In the genomic region with DNA sequence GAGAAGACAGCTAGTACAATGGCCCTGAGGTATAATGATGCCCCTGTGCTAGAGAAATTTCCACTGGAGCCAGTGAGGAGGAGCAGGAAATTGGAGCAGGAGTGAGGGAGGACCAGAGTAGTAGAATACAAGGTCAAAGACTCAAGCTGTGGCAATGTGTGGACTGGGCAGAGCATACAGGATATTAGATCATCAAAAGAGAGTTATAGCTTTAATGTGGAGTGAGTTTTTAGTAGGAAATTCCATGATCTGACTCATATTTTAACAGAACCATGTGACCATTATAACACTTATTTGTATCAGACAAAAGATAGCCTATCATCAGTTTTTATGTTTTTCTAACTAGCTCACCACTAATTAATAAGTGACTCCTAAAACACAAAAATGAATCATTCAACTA, we compare ENCODE assay signal across 13 cellular contexts.
DNase-seq lines count a peak whose midpoint lies in the region; ATAC-seq and TF ChIP-seq lines count a peak whose summit lies in the region.
"Had no signal": no experiment of that assay in that cellular context is flagged by ENCODE, and none has a peak within 500 bp of the region (broad histone marks: within the 10 kb centered on the region; RNA-seq: fewer than 3 reads in every experiment).

No MANE protein-coding gene starts in this region.

- H3K4me1 ChIP-seq in osteoblast (ENCODE audit: insufficient read depth, low read length) = peaks cover 10% of the 10 kb centered on the region
- H3K4me1 ChIP-seq: suprapubic skin had no signal

- no peak overlapping the region for H3K27ac ChIP-seq in osteoblast (ENCODE audit: low read depth, low read length)
- H3K27ac ChIP-seq: suprapubic skin had no signal

- H3K27me3 ChIP-seq in osteoblast (ENCODE audit: insufficient read depth, low read length) = no peaks in the 10 kb centered on the region
- H3K27me3 ChIP-seq: suprapubic skin had no signal

- TF ChIP-seq CTCF in osteoblast (IDR thresholded peaks at IDR 0.05; ENCODE audit: extremely low read depth, low read depth, low read length) = no peak

- H4K20me1 ChIP-seq in osteoblast (ENCODE audit: insufficient read depth, low read length) = no peaks in the 10 kb centered on the region

- no peak overlapping the region for H3K4me2 ChIP-seq in osteoblast (ENCODE audit: insufficient read depth, low read length)

- H2AFZ ChIP-seq in osteoblast (ENCODE audit: low read length) = no peak overlapping the region

- H3K36me3 ChIP-seq in osteoblast (ENCODE audit: insufficient read depth, low read length) = no peaks in the 10 kb centered on the region
- H3K36me3 ChIP-seq: suprapubic skin had no signal

- no peak overlapping the region for H3K4me3 ChIP-seq in osteoblast (ENCODE audit: insufficient read depth, low read length)
- H3K4me3 ChIP-seq: suprapubic skin had no signal

- ATAC-seq in HG02642 (IDR thresholded peaks at IDR 0.05; ENCODE audit: poor library complexity, unreplicated experiment) (no peak), GM21619 (IDR thresholded peaks at IDR 0.05; ENCODE audit: unreplicated experiment) (no peak)

- no peaks in the 10 kb centered on the region for H3K79me2 ChIP-seq in osteoblast (ENCODE audit: insufficient read depth, low read length)

- peak; percentile 85 for DNase-seq in EL
- DNase-seq in NCI-H446 treated with DMSO at 0.1 percent for 48 hours (lab: John Stamatoyannopoulos, UW) = peak; percentile 64
- peak; percentile 40 for DNase-seq in dedifferentiated amniotic fluid mesenchymal stem cell (ENCODE audit: extremely low spot score)
- peak; percentile 79 for DNase-seq in osteoblast (ENCODE audit: insufficient read length, low spot score, missing footprints)
- DNase-seq in RPMI8226 = no peak
- DNase-seq in NCI-H526 (lab: John Stamatoyannopoulos, UW) = no peak
- DNase-seq: activated CD4-positive, CD25-positive, alpha-beta regulatory T cell; DMS79 treated with DMSO at 0.1 percent for 48 hours; occipital lobe; SHP77 treated with DMSO at 0.1 percent for 48 hours had no signal

- H3K9me3 ChIP-seq in osteoblast (ENCODE audit: low read depth, low read length) = no peaks in the 10 kb centered on the region
- H3K9me3 ChIP-seq: suprapubic skin had no signal

Comparison
In these comparisons a context has a peak if more than half of its experiments do, and no peak if none do; other contexts are left out.
1. DNase-seq: peak in EL (single experiment), NCI-H446 treated with DMSO at 0.1 percent for 48 hours (single experiment), dedifferentiated amniotic fluid mesenchymal stem cell (single experiment) and osteoblast (single experiment); none in RPMI8226 (single experiment) and NCI-H526 (0 of 2).